In the genomic region with DNA sequence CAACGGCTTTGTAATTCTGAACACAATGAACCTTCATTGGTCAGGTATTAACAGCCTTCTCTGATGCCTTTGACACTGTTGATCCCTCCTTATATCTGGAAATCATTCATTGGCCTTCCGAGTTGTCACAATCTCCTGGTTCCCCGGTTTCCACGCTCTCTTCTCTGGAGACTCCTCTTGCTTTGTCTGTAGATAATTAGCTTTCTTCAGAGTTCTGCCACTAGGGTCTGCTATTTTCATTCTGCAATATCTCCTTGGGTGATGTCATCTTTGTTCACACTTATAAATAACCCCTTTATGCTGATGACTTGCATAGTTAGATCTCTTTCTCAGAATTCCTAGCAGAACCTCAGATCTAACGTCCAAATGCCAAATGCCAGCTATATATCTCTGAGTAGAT, we compare ENCODE assay signal across 12 cellular contexts.
DNase-seq lines count a peak whose midpoint lies in the region; ATAC-seq, FAIRE-seq and TF ChIP-seq lines count a peak whose summit lies in the region.
"Had no signal": no experiment of that assay in that cellular context is flagged by ENCODE, and none has a peak within 500 bp of the region (broad histone marks: within the 10 kb centered on the region; RNA-seq: fewer than 3 reads in every experiment).

No MANE protein-coding gene starts in this region.

- H3K36me3 Mint-ChIP-seq in T-helper 2 cell treated with Interferon-gamma antibody and Interleukin-4, amounts not matched to agents 5 μg/mL and 100 μg/mL, for 36 hours (ENCODE audit: low read depth), result no peaks in the 10 kb centered on the region

- peaks cover 34% of the 10 kb centered on the region for H3K9me3 Mint-ChIP-seq in T-helper 2 cell treated with Interferon-gamma antibody and Interleukin-4, amounts not matched to agents 5 μg/mL and 100 μg/mL, for 36 hours

- in situ Hi-C loops in GM13977 (cut with MboI; ENCODE audit: low pct_unique_long_range_greater_than_20kb, low sequenced_read_pairs, unreplicated experiment), result no loop called here

- no peak for DNase-seq in GM13977 (ENCODE audit: low spot score)
- peak; percentile 17 for DNase-seq in bronchial epithelial cell (ENCODE audit: low read depth)
- DNase-seq in T-helper 2 cell treated with Interferon-gamma antibody and Interleukin-4, amounts not matched to agents 5 μg/mL and 100 μg/mL, for 36 hours (ENCODE audit: low spot score), result no peak
- DNase-seq: amygdala, NCI-H1105 treated with DMSO at 0.1 percent for 48 hours had no signal

- H3F3A ChIP-seq in Loucy (ENCODE audit: low read depth) (no peaks in the 10 kb centered on the region), neural cell (ENCODE audit: insufficient read depth, low read length, poor library complexity, severe bottlenecking) (peaks cover 3% of the 10 kb centered on the region)

- H3K4me3 ChIP-seq in Loucy (ENCODE audit: low read length, poor library complexity, severe bottlenecking) (no peak overlapping the region), bronchial epithelial cell (ENCODE audit: low read depth, low read length) (no peak overlapping the region), neural cell (ENCODE audit: low read length) (no peak overlapping the region), gastroesophageal sphincter (no peak overlapping the region)
- H3K4me3 ChIP-seq: skin epidermis, thoracic aorta had no signal

- TF ChIP-seq EP300 in neural cell (conservative IDR thresholded peaks at IDR 0.05; ENCODE audit: poor library complexity, severe bottlenecking), result no peak
- TF ChIP-seq EP300 in gastroesophageal sphincter (IDR thresholded peaks at IDR 0.05), result no peak

- H3K4me3 Mint-ChIP-seq in T-helper 2 cell treated with Interferon-gamma antibody and Interleukin-4, amounts not matched to agents 5 μg/mL and 100 μg/mL, for 36 hours, result no peak overlapping the region

- no peak overlapping the region for H3K27ac Mint-ChIP-seq in T-helper 2 cell treated with Interferon-gamma antibody and Interleukin-4, amounts not matched to agents 5 μg/mL and 100 μg/mL, for 36 hours

- H3K9me2 ChIP-seq in Loucy (replicated peaks; ENCODE audit: low read depth, low read length), result no peaks in the 10 kb centered on the region
- no peaks in the 10 kb centered on the region for H3K9me2 ChIP-seq in neural cell (ENCODE audit: insufficient read depth, low read length)

- H3K4me2 ChIP-seq in Loucy (ENCODE audit: low read depth, low read length, poor library complexity, severe bottlenecking), result no peak overlapping the region
- H3K4me2 ChIP-seq in neural cell (ENCODE audit: low read length), result no peak overlapping the region

- no peaks in the 10 kb centered on the region for H3K27me3 Mint-ChIP-seq in T-helper 2 cell treated with Interferon-gamma antibody and Interleukin-4, amounts not matched to agents 5 μg/mL and 100 μg/mL, for 36 hours (ENCODE audit: low read depth)

- TF ChIP-seq CTCF in GM13977 (IDR thresholded peaks at IDR 0.05; ENCODE audit: extremely low read depth, insufficient read depth, missing control alignments) (peak; percentile 38), Loucy (conservative IDR thresholded peaks at IDR 0.05; ENCODE audit: low read length) (peak; percentile 15; the same call in 1 of the 2 replicates), bronchial epithelial cell (IDR thresholded peaks at IDR 0.05; ENCODE audit: insufficient read depth, low read length, severe bottlenecking) (no peak), neural cell (IDR thresholded peaks at IDR 0.05; ENCODE audit: poor library complexity, severe bottlenecking) (peak; percentile 46), gastroesophageal sphincter (IDR thresholded peaks at IDR 0.05) (no peak)

- H3K36me3 ChIP-seq in Loucy (ENCODE audit: insufficient read depth, low read length) (no peaks in the 10 kb centered on the region), bronchial epithelial cell (ENCODE audit: control insufficient read depth, insufficient read depth, low read length) (no peaks in the 10 kb centered on the region), neural cell (ENCODE audit: insufficient read depth, low read length) (no peaks in the 10 kb centered on the region), gastroesophageal sphincter (no peaks in the 10 kb centered on the region)
- H3K36me3 ChIP-seq: thoracic aorta had no signal

- peak; percentile 12 for TF ChIP-seq RAD21 in neural cell (conservative IDR thresholded peaks at IDR 0.05)

- no peak for ATAC-seq in gastroesophageal sphincter
- ATAC-seq in HG03571 (IDR thresholded peaks at IDR 0.05; ENCODE audit: unreplicated experiment), result no peak
- no peak for ATAC-seq in GM19328 (IDR thresholded peaks at IDR 0.05; ENCODE audit: unreplicated experiment)

- no peaks in the 10 kb centered on the region for H3K9me3 ChIP-seq in Loucy (ENCODE audit: insufficient read depth, low read depth, low read length)
- H3K9me3 ChIP-seq in neural cell (ENCODE audit: low read length), result no peaks in the 10 kb centered on the region
- no peaks in the 10 kb centered on the region for H3K9me3 ChIP-seq in gastroesophageal sphincter
- H3K9me3 ChIP-seq: thoracic aorta had no signal

- WGBS in gastroesophageal sphincter (ENCODE audit: low coverage in 1 of 2), 2 donors, result 74 to 77% methylated on average over 3 to 5 of the region's 5 CpGs

- no peak for TF ChIP-seq POLR2A in gastroesophageal sphincter (IDR thresholded peaks at IDR 0.05)

- H2AFZ ChIP-seq in Loucy (ENCODE audit: low read length) (no peak overlapping the region), neural cell (ENCODE audit: low read depth, low read length) (no peak overlapping the region)

- H3K4me1 ChIP-seq in Loucy (ENCODE audit: insufficient read depth, low read length, poor library complexity, severe bottlenecking) (no peaks in the 10 kb centered on the region), gastroesophageal sphincter (no peaks in the 10 kb centered on the region)

- H3K27me3 ChIP-seq in Loucy (ENCODE audit: insufficient read depth, low read length, poor library complexity, severe bottlenecking) (no peaks in the 10 kb centered on the region), bronchial epithelial cell (ENCODE audit: control insufficient read depth, insufficient read depth, low read length) (no peaks in the 10 kb centered on the region), neural cell (ENCODE audit: insufficient read depth, low read depth, low read length) (no peaks in the 10 kb centered on the region), gastroesophageal sphincter (no peaks in the 10 kb centered on the region)

- H4K20me1 ChIP-seq in Loucy (ENCODE audit: insufficient read depth, low read length, poor library complexity, severe bottlenecking), result no peaks in the 10 kb centered on the region
- no peaks in the 10 kb centered on the region for H4K20me1 ChIP-seq in neural cell (ENCODE audit: insufficient read depth)

- H3K4me1 Mint-ChIP-seq in T-helper 2 cell treated with Interferon-gamma antibody and Interleukin-4, amounts not matched to agents 5 μg/mL and 100 μg/mL, for 36 hours (ENCODE audit: low read depth), result no peaks in the 10 kb centered on the region

- no peak overlapping the region for H3K27ac ChIP-seq in neural cell (ENCODE audit: low read length)
- no peak overlapping the region for H3K27ac ChIP-seq in gastroesophageal sphincter
- H3K27ac ChIP-seq: skin epidermis, thoracic aorta had no signal

- H3K9ac ChIP-seq in Loucy (ENCODE audit: low read depth, low read length, poor library complexity, severe bottlenecking), result no peak overlapping the region
- no peak overlapping the region for H3K9ac ChIP-seq in neural cell (ENCODE audit: low read length)

- H3K79me2 ChIP-seq in Loucy (ENCODE audit: insufficient read depth, low read length), result no peaks in the 10 kb centered on the region
- H3K79me2 ChIP-seq in neural cell (replicated peaks; ENCODE audit: insufficient read depth, low read length), result no peaks in the 10 kb centered on the region

- FAIRE-seq in bronchial epithelial cell (lab: Jason Lieb, UNC), result no peak

TF ChIP-seq in neural cell, 6 proteins besides CTCF, POLR2A, EP300 and RAD21:
- TF ChIP-seq POLR2AphosphoS5 (IDR thresholded peaks at IDR 0.05), result no peak
- TF ChIP-seq, protein P1, sequence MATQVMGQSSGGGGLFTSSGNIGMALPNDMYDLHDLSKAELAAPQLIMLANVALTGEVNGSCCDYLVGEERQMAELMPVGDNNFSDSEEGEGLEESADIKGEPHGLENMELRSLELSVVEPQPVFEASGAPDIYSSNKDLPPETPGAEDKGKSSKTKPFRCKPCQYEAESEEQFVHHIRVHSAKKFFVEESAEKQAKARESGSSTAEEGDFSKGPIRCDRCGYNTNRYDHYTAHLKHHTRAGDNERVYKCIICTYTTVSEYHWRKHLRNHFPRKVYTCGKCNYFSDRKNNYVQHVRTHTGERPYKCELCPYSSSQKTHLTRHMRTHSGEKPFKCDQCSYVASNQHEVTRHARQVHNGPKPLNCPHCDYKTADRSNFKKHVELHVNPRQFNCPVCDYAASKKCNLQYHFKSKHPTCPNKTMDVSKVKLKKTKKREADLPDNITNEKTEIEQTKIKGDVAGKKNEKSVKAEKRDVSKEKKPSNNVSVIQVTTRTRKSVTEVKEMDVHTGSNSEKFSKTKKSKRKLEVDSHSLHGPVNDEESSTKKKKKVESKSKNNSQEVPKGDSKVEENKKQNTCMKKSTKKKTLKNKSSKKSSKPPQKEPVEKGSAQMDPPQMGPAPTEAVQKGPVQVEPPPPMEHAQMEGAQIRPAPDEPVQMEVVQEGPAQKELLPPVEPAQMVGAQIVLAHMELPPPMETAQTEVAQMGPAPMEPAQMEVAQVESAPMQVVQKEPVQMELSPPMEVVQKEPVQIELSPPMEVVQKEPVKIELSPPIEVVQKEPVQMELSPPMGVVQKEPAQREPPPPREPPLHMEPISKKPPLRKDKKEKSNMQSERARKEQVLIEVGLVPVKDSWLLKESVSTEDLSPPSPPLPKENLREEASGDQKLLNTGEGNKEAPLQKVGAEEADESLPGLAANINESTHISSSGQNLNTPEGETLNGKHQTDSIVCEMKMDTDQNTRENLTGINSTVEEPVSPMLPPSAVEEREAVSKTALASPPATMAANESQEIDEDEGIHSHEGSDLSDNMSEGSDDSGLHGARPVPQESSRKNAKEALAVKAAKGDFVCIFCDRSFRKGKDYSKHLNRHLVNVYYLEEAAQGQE (IDR thresholded peaks at IDR 0.05; ENCODE audit: borderline replicate concordance), result no peak
- TF ChIP-seq SMC3 (conservative IDR thresholded peaks at IDR 0.05; ENCODE audit: poor library complexity), result no peak

Comparison
In these comparisons a context has a peak if more than half of its experiments do, and no peak if none do; other contexts are left out.
1. CTCF ChIP-seq: peak in GM13977 (single experiment), Loucy (single experiment) and neural cell (single experiment); none in bronchial epithelial cell (single experiment) and gastroesophageal sphincter (0 of 4).